In genomic region chr4:153344131-153345010, GRCh38 we compare ENCODE assay signal across 8 cellular contexts. TPM values are rescaled to one million over a fixed set of nuclear protein-coding genes. Genes with fewer than 3 reads are reported as not detected.
DNase-seq lines count a peak whose midpoint lies in the region; ATAC-seq and TF ChIP-seq lines count a peak whose summit lies in the region.

TSS of gene MND1 (plus strand) at chr4:153344688. CDS start at chr4:153344738, 50 bp downstream.

- no peaks in the 10 kb centered on the region for H3K36me3 ChIP-seq in CD4-positive, alpha-beta memory T cell (ENCODE audit: insufficient read depth, low read length)
- no peaks in the 10 kb centered on the region for H3K36me3 ChIP-seq in right lobe of liver

- no peaks in the 10 kb centered on the region for H3K9me3 ChIP-seq in CD4-positive, alpha-beta memory T cell (ENCODE audit: control insufficient read depth in 1 of 2, low read length in 2 of 2)
- H3K9me3 ChIP-seq in right lobe of liver = no peaks in the 10 kb centered on the region

- H3K27ac Mint-ChIP-seq in CD4-positive, alpha-beta memory T cell = peak within 1 kb of the TSS in 6 of 7 donors; percentile 7 to 86 (median 73)

- peak within 1 kb of the TSS; percentile 54 for H3K27ac ChIP-seq in CD4-positive, alpha-beta memory T cell (ENCODE audit: low read depth, low read length)
- H3K27ac ChIP-seq in right lobe of liver = peak within 1 kb of the TSS; percentile 59 to 88 (median 60)

- H3K36me3 Mint-ChIP-seq in CD4-positive, alpha-beta memory T cell = peaks cover 0 to 3% of the 10 kb centered on the region in 2 donors

- peaks cover 11% of the 10 kb centered on the region for H3K4me1 ChIP-seq in CD4-positive, alpha-beta memory T cell (ENCODE audit: insufficient read depth, low read length)
- peaks cover 0 to 8% (median 0%) of the 10 kb centered on the region in 4 donors for H3K4me1 ChIP-seq in right lobe of liver

- no peaks in the 10 kb centered on the region for H3K27me3 Mint-ChIP-seq in CD4-positive, alpha-beta memory T cell

- peak within 1 kb of the TSS; percentile 86 for H3K4me3 ChIP-seq in CD4-positive, alpha-beta memory T cell (ENCODE audit: low read length in 2 of 2)
- peak within 1 kb of the TSS; percentile 66 to 78 (median 77) for H3K4me3 ChIP-seq in right lobe of liver

- intact Hi-C loops in CD4-positive, alpha-beta memory T cell (cut with micrococcal nuclease) = loop anchor here (1.0 to 10.0 kb wide), 8 partner anchors 89 to 1280 kb away; no protein-coding TSS in a partner anchor
- intact Hi-C loops in right lobe of liver (cut with DNase I) = loop anchor here in 1 of 2 donors (5.0 kb wide), 1 partner anchor 233 kb away; no protein-coding TSS in a partner anchor

- H3K9me3 Mint-ChIP-seq in CD4-positive, alpha-beta memory T cell = peaks cover 0 to 1% (median 0%) of the 10 kb centered on the region in 8 donors

- POLR2A ChIA-PET in CD4-positive, alpha-beta memory T cell (lab: Charles Lee; ENCODE audit: partially characterized antibody) = interaction anchor here (0.7 to 1.5 kb wide), 4 partner anchors 11 to 299 kb away, joined by 3 to 5 read pairs (median 3); no protein-coding TSS in a partner anchor

- CTCF ChIA-PET in CD4-positive, alpha-beta memory T cell (lab: Charles Lee; ENCODE audit: partially characterized antibody) = interaction anchor here (0.7 to 10.1 kb wide), 34 partner anchors 9 to 405 kb away, joined by 3 to 86 read pairs (median 4); no protein-coding TSS in a partner anchor

- no peaks in the 10 kb centered on the region for H3K27me3 ChIP-seq in CD4-positive, alpha-beta memory T cell (ENCODE audit: insufficient read depth, low read length)
- H3K27me3 ChIP-seq in right lobe of liver = no peaks in the 10 kb centered on the region

- ATAC-seq in GM19395 (IDR thresholded peaks at IDR 0.05; ENCODE audit: unreplicated experiment) (peak; percentile 76), HG03558 (IDR thresholded peaks at IDR 0.05; ENCODE audit: extremely low read depth, unreplicated experiment) (peak; percentile 63), right lobe of liver (peak; percentile 92 to 97 (median 95))

- TF ChIP-seq CTCF in right lobe of liver (IDR thresholded peaks at IDR 0.05) = peak; percentile 70 to 98 (median 98)

- H3K4me1 Mint-ChIP-seq in CD4-positive, alpha-beta memory T cell = peaks cover 7 to 25% (median 18%) of the 10 kb centered on the region in 4 donors

- WGBS in right lobe of liver (ENCODE audit: insufficient coverage, low coverage, low lambda C conversion rate, missing lambda C conversion rate) = 2% methylated on average over 23 of the region's 86 CpGs

- DNase-seq in CD4-positive, alpha-beta memory T cell = peak; percentile 87 to 89 (median 88)
- DNase-seq in NCI-H748 treated with DMSO at 0.1 percent for 48 hours (lab: John Stamatoyannopoulos, UW) (peak; percentile 27), dermis microvascular lymphatic vessel endothelial cell (ENCODE audit: low read depth in 2 of 2) (peak; percentile 41 to 80), right lobe of liver (peak; percentile 89 to 93 (median 91))
- peak; percentile 88 to 89 for DNase-seq in activated CD4-positive, alpha-beta T cell treated with anti-CD3 and anti-CD28 coated beads, Interleukin-2, amount 50 U/mL, for 4 hours
- peak; percentile 86 to 93 for DNase-seq in stimulated activated CD4-positive, alpha-beta T cell treated with anti-CD3 and anti-CD28 coated beads, Interleukin-4, amount 100 ng/mL, for 4 hours

- TF ChIP-seq POLR2A in right lobe of liver (IDR thresholded peaks at IDR 0.05) = no peak

- peak within 1 kb of the TSS; percentile 90 to 98 (median 93) for H3K4me3 Mint-ChIP-seq in CD4-positive, alpha-beta memory T cell

RNA-seq across cellular contexts. Expression of gene MND1, which starts in this region (rescaled TPM):
- total RNA-seq in CD4-positive, alpha-beta memory T cell = not detected
- under 1 TPM in 1 of 2 donors, not detected in 1; 0.34 TPM for polyA plus RNA-seq in CD4-positive, alpha-beta memory T cell
- total RNA-seq in dermis microvascular lymphatic vessel endothelial cell (0.76 and 2.7 TPM in 2 replicates), right lobe of liver (1 to 10 TPM in 2 of 6 experiments, under 1 TPM in 3, not detected in 1; 0.22 to 1.8 (median 0.86) TPM)

Comparison
In these comparisons a context has a peak if more than half of its experiments do, and no peak if none do; other contexts are left out.
1. Peak in every context shown above with its lines: DNase-seq, ATAC-seq, H3K4me3 ChIP-seq and H3K27ac ChIP-seq.
2. Peak in DNase-seq, H3K4me3 ChIP-seq and H3K27ac ChIP-seq in CD4-positive, alpha-beta memory T cell; RNA of the gene not detected or under 1 TPM.
3. DNase-seq: peak in every context shown above with its lines; median percentile 91 in right lobe of liver; 90 in stimulated activated CD4-positive, alpha-beta T cell treated with anti-CD3 and anti-CD28 coated beads, Interleukin-4, amount 100 ng/mL, for 4 hours; 88 in activated CD4-positive, alpha-beta T cell treated with anti-CD3 and anti-CD28 coated beads, Interleukin-2, amount 50 U/mL, for 4 hours; 88 in CD4-positive, alpha-beta memory T cell; 60 in dermis microvascular lymphatic vessel endothelial cell; 27 in NCI-H748 treated with DMSO at 0.1 percent for 48 hours.